In the genomic region with DNA sequence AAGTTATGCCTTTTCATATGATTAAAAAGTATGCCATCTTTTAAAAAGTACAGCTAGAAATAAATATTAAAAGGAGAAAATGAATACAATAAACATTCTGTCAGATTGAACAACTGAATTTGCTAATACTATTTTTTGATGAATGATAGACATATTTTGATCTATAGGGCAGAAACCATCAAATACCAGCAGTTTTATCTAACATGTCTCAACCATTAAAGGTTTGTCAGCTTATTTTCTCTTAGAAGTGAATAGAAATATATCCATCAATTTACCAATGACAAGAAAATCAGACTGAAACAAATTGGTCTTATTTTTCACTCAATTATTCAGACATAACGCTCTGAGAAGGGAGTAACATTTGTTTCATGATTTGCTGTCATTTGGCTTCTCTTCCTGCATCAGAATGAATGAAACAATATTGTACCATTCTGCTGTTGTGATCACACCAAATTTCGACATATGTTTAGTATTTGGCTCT, we compare ENCODE assay signal across 10 cellular contexts.
"Had no signal": no experiment of that assay in that cellular context is flagged by ENCODE, and none has a peak within 500 bp of the region (broad histone marks: within the 10 kb centered on the region; RNA-seq: fewer than 3 reads in every experiment).

No MANE protein-coding gene starts in this region.

- FAIRE-seq: H1, H54 had no signal

- H2AFZ ChIP-seq: GM23248, GM23338 had no signal

- H3K4me2 ChIP-seq: GM23338 had no signal

- H3K9ac ChIP-seq: GM23248 had no signal

- H3K27ac ChIP-seq: GM23248 had no signal

- H3K9me3 ChIP-seq: HAP-1 had no signal

- DNase-seq: GM23248, GOT3, H7, H9, HCEC 1CT, HFFc6 had no signal

- H3K36me3 ChIP-seq: HAP-1 had no signal

- H3K4me1 ChIP-seq: HAP-1 had no signal

- H3K4me3 ChIP-seq: GM23248, GM23338, HAP-1 had no signal
